Comparison of ENCODE assay signal across 1 cellular context in the genomic region with DNA sequence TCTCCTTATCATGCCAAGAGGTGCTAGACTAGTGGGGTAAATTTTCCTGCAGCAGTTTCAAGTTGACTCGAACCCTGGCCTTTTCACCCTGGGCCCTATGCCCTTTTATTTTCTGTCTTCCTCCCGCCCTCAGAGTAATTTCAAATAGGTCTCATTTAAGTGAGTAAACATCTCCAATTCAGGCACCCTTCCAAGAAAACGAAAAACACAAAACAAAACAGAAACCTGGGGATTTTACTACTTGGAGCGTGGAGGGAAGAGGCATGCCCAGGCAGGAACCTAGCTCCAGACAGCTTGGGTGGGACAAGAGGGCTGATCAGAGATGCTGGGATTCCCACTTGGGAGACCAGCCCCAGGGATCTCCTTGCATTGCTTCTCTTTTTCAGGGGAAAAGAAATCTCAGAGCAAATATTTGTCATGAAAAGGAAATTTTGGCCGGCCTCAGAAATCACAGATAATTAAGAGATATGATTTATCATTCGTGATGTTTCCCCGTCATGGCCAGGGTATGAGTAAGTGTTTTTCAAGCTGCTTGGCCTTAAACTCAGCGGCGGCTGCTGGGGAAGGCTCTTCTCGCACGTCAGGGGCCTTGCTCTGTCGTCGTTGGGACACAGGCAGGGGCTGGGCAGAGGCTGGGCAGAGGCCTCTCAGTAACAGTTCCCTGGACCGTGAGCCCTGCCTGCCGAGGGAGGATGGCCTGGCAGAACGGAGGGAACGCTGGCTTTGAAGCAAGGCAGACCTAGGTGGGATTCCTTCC.
TF ChIP-seq lines count a peak whose summit lies in the region.

No MANE protein-coding gene starts in this region.

TF ChIP-seq in H1, 55 proteins besides CTCF, POLR2A, EP300 and RAD21 (continued from another document):
- TF ChIP-seq, protein P1, sequence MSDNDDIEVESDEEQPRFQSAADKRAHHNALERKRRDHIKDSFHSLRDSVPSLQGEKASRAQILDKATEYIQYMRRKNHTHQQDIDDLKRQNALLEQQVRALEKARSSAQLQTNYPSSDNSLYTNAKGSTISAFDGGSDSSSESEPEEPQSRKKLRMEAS (IDR thresholded peaks at IDR 0.05), result no peak
- no peak for TF ChIP-seq EZH2 (IDR thresholded peaks at IDR 0.05; ENCODE audit: low read depth, low read length, severe bottlenecking)
- no peak for TF ChIP-seq FOSL1 (IDR thresholded peaks at IDR 0.05; ENCODE audit: insufficient read depth, low read depth, low read length)
- TF ChIP-seq CBX5 (IDR thresholded peaks at IDR 0.05; ENCODE audit: low read depth, low read length), result no peak
- no peak for TF ChIP-seq SAP30 (IDR thresholded peaks at IDR 0.05; ENCODE audit: insufficient read depth, insufficient replicate concordance, low read length)
- no peak for TF ChIP-seq TCF12 (IDR thresholded peaks at IDR 0.05; ENCODE audit: low read depth, low read length)
- no peak for TF ChIP-seq RFX5 (IDR thresholded peaks at IDR 0.05; ENCODE audit: borderline replicate concordance, low read depth, low read length)
- TF ChIP-seq CBX8 (IDR thresholded peaks at IDR 0.05; ENCODE audit: borderline replicate concordance, low read depth, low read length), result no peak
- TF ChIP-seq, protein P2, sequence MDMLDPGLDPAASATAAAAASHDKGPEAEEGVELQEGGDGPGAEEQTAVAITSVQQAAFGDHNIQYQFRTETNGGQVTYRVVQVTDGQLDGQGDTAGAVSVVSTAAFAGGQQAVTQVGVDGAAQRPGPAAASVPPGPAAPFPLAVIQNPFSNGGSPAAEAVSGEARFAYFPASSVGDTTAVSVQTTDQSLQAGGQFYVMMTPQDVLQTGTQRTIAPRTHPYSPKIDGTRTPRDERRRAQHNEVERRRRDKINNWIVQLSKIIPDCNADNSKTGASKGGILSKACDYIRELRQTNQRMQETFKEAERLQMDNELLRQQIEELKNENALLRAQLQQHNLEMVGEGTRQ (IDR thresholded peaks at IDR 0.05; ENCODE audit: low read length), result no peak
